In genomic region chr11:207213-208176, GRCh38 we compare ENCODE assay signal across 8 cellular contexts. TPM values are rescaled to one million over a fixed set of nuclear protein-coding genes. Genes with fewer than 3 reads are reported as not detected.
A peak's percentile ranks its signal among the peaks of the same experiment; 100 is the strongest.
DNase-seq lines count a peak whose midpoint lies in the region; ATAC-seq, FAIRE-seq and TF ChIP-seq lines count a peak whose summit lies in the region.

Gene BET1L, minus strand, starts transcription at chr11:207399. Its CDS starts 78 bp downstream, at chr11:207321.
Gene RIC8A, plus strand, starts transcription at chr11:207708. Its CDS starts 1,147 bp downstream, at chr11:208855.

- 1% methylated on average over 39 of the region's 90 CpGs for WGBS in mammary epithelial cell (ENCODE audit: low coverage, missing lambda C conversion rate)
- 0% methylated on average over 75 to 90 of the region's 90 CpGs for WGBS in small intestine, 3 donors

- H3K4me3 ChIP-seq in WERI-Rb-1 (ENCODE audit: low read depth, low read length) (peak within 1 kb of the TSS; percentile 78), mammary epithelial cell (replicated peaks in 1 of 3; ENCODE audit: insufficient read depth in 1 of 3, low read depth in 2 of 3, low read length in 3 of 3) (peak within 1 kb of the TSS; percentile 68 to 92 (median 74)), iPS-20b (ENCODE audit: low read length) (peak within 1 kb of the TSS; percentile 92), small intestine (ENCODE audit: low read depth in 1 of 2, low read length in 2 of 2) (peak within 1 kb of the TSS; percentile 92 to 95)

- FAIRE-seq in small intestine (lab: Jason Lieb, UNC): no peak

- no peaks in the 10 kb centered on the region for H4K20me1 ChIP-seq in mammary epithelial cell (ENCODE audit: insufficient read depth, low read length)

- H3K27ac ChIP-seq in WERI-Rb-1 (peak within 1 kb of the TSS; percentile 92), mammary epithelial cell (ENCODE audit: insufficient read depth, low read depth, low read length) (peak within 1 kb of the TSS; percentile 90), iPS-20b (ENCODE audit: low read length) (peak within 1 kb of the TSS; percentile 68), small intestine (ENCODE audit: low read depth in 1 of 2, low read length in 1 of 2) (peak within 1 kb of the TSS; percentile 98)

- CTCF ChIA-PET in mammary epithelial cell (lab: Charles Lee; ENCODE audit: low non-redundant PET): interaction anchor here (0.7 kb wide), 1 partner anchor 202 kb away, joined by 3 read pairs; no protein-coding TSS in a partner anchor

- H3K36me3 ChIP-seq in WERI-Rb-1 (peaks cover 47% of the 10 kb centered on the region), mammary epithelial cell (ENCODE audit: insufficient read depth, low read length) (peaks cover 17% of the 10 kb centered on the region), iPS-20b (ENCODE audit: insufficient read depth, low read depth, low read length) (peaks cover 40% of the 10 kb centered on the region), small intestine (ENCODE audit: control insufficient read depth in 2 of 2, insufficient read depth in 2 of 2, low read length in 2 of 2) (peaks cover under 1 to 13% of the 10 kb centered on the region in 2 donors)

- H3K27me3 ChIP-seq in WERI-Rb-1 (ENCODE audit: insufficient read depth, low read depth, severe bottlenecking) (no peaks in the 10 kb centered on the region), mammary epithelial cell (ENCODE audit: insufficient read depth, low read length) (no peaks in the 10 kb centered on the region), iPS-20b (ENCODE audit: insufficient read depth, low read length) (no peaks in the 10 kb centered on the region), small intestine (ENCODE audit: control insufficient read depth in 2 of 2, insufficient read depth in 2 of 2, low read length in 2 of 2) (no peaks in the 10 kb centered on the region)

- peak within 1 kb of the TSS; percentile 95 for H3K4me2 ChIP-seq in mammary epithelial cell (ENCODE audit: insufficient read depth, low read depth, low read length)

- peak within 1 kb of the TSS; percentile 94 for H3K9ac ChIP-seq in mammary epithelial cell (ENCODE audit: insufficient read depth, low read length)
- H3K9ac ChIP-seq in iPS-20b (ENCODE audit: low read depth, low read length): peak within 1 kb of the TSS; percentile 93

- H3K9me3 ChIP-seq in WERI-Rb-1 (ENCODE audit: severe bottlenecking): no peaks in the 10 kb centered on the region
- no peaks in the 10 kb centered on the region for H3K9me3 ChIP-seq in mammary epithelial cell (replicated peaks; ENCODE audit: insufficient read depth, low read length)
- no peaks in the 10 kb centered on the region for H3K9me3 ChIP-seq in iPS-20b (ENCODE audit: insufficient read depth, low read depth, low read length)
- no peaks in the 10 kb centered on the region for H3K9me3 ChIP-seq in small intestine (ENCODE audit: control insufficient read depth, low read depth)

- DNase-seq in ACHN (peak; percentile 95), NCI-H2227 (lab: John Stamatoyannopoulos, UW; ENCODE audit: unreplicated experiment) (peak; percentile 99), WERI-Rb-1 (peak; percentile 98), mammary epithelial cell (peak; percentile 98), small intestine (peak; percentile 98)

- H3K4me1 ChIP-seq in mammary epithelial cell (ENCODE audit: insufficient read depth, low read length): peaks cover 22% of the 10 kb centered on the region
- peaks cover 10% of the 10 kb centered on the region for H3K4me1 ChIP-seq in iPS-20b (ENCODE audit: insufficient read depth, low read length)
- peaks cover 2 to 9% of the 10 kb centered on the region in 2 donors for H3K4me1 ChIP-seq in small intestine (ENCODE audit: control insufficient read depth in 2 of 2, insufficient read depth in 1 of 2, low read depth in 1 of 2, low read length in 1 of 2)

- intact Hi-C loops in mammary epithelial cell (cut with micrococcal nuclease): loop anchor here (1.0 to 5.0 kb wide), 4 partner anchors 29 to 310 kb away; partner anchors contain the start of genes PKP3, PSMD13 and SIRT3

- ATAC-seq in GM18873 (IDR thresholded peaks at IDR 0.05; ENCODE audit: low FRiP score, unreplicated experiment) (peak; percentile 81), HG03139 (IDR thresholded peaks at IDR 0.05; ENCODE audit: unreplicated experiment) (peak; percentile 72)

- BruUV-seq in mammary epithelial cell (replicated peaks; lab: Mats Ljungman, UMichigan): TSS peak; percentile 80

- peak within 1 kb of the TSS; percentile 69 for H2AFZ ChIP-seq in mammary epithelial cell (ENCODE audit: low read depth, low read length)

- peaks cover 87% of the 10 kb centered on the region for H3K79me2 ChIP-seq in mammary epithelial cell (ENCODE audit: insufficient read depth, low read length)

- in situ Hi-C loops in ACHN (cut with HindIII; ENCODE audit: low pct_ligation_motif_present, low pct_unique_long_range_greater_than_20kb, low sequenced_read_pairs) (no loop called here), mammary epithelial cell (cut with MboI; ENCODE audit: low sequenced_read_pairs in 2 of 2) (no loop called here)

- TF ChIP-seq CTCF in WERI-Rb-1 (IDR thresholded peaks at IDR 0.05; ENCODE audit: low read depth, low read length) (no peak), mammary epithelial cell (conservative IDR thresholded peaks at IDR 0.05 in 1 of 2, IDR thresholded peaks at IDR 0.05 in 1 of 2; ENCODE audit: extremely low read depth in 1 of 2, insufficient read depth in 1 of 2, low read depth in 1 of 2, low read length in 2 of 2) (no peak)

- dilution Hi-C loops in mammary epithelial cell (cut with HindIII; ENCODE audit: low sequenced_read_pairs): no loop called here

RNA-seq across cellular contexts. Expression of gene BET1L, which starts in this region (rescaled TPM):
- total RNA-seq in mammary epithelial cell: 10 to 100 TPM; 13.5 to 53.8 TPM
- polyA plus RNA-seq in mammary epithelial cell (51.9 TPM), small intestine (10 to 100 TPM; 30.4 to 39.8 (median 31.1) TPM)
- polyA minus RNA-seq in mammary epithelial cell: 62.3 TPM

RNA-seq across cellular contexts. Expression of gene RIC8A, which starts in this region (rescaled TPM):
- total RNA-seq in mammary epithelial cell: 100 to 1,000 TPM; 112 to 132 TPM
- polyA plus RNA-seq in mammary epithelial cell: 119 TPM
- polyA minus RNA-seq in mammary epithelial cell: 317 TPM
- 10 to 100 TPM; 59.1 to 64.3 (median 62.6) TPM for polyA plus RNA-seq in small intestine

Comparison
In these comparisons a context has a peak if more than half of its experiments do, and no peak if none do; other contexts are left out.
1. Peak in every context shown above with its lines: DNase-seq, ATAC-seq, H3K4me3 ChIP-seq and H3K27ac ChIP-seq.